23 cellular contexts compared by ENCODE assay signal in the genomic region with DNA sequence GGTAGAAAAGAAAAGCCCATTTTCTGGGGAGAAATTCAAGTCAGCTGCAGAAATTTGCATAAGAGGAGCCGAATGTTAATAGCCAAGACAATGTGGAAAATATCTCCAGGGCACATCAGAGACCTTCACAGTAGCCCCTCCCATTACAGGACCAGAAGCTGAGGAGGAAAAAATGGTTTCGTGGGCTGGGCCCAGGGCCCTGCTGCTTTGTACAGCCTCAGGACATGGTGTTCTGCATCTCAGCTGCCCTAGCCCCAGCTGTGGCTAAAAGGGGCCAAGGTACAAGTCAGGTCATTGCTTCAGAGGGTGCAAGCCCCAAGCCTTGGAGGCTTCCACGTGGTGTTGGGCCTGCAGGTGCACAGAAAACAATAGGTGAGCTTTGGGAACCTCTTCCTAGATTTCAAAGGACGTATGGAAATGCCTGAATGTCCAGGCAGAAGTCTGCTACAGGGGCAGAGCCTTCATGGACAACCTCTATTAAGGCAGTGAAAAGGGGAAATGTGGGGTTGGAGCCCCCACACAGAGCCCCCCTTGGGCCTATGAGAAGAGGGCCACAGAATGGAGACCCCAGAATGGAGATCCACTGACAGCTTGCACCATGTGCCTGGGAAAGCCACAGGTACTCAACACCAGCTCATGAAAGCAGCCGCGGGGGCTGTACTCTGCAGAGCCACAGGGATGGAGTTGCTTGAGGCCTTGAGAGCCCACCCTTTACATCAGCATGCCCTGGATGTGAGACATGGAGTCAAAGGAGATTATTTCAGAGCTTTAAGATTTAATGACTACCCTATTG.
DNase-seq lines count a peak whose midpoint lies in the region; ATAC-seq, FAIRE-seq and TF ChIP-seq lines count a peak whose summit lies in the region.
"Had no signal": no experiment of that assay in that cellular context is flagged by ENCODE, and none has a peak within 500 bp of the region (broad histone marks: within the 10 kb centered on the region; RNA-seq: fewer than 3 reads in every experiment).

No MANE protein-coding gene starts in this region.

- no peak overlapping the region for H2BK5ac ChIP-seq in H1 (ENCODE audit: low read depth, low read length)

- no peak overlapping the region for H4K5ac ChIP-seq in H1 (ENCODE audit: insufficient read length, low read depth, low read length)

- no peaks in the 10 kb centered on the region for H3K4me1 Mint-ChIP-seq in Caco-2 (ENCODE audit: low read depth, unreplicated experiment)

- H3K79me1 ChIP-seq in H1 (ENCODE audit: low read depth, low read length): no peaks in the 10 kb centered on the region

- no peak for TF ChIP-seq RAD21 in H1 (IDR thresholded peaks at IDR 0.05 in 1 of 2, conservative IDR thresholded peaks at IDR 0.05 in 1 of 2; ENCODE audit: low read depth in 2 of 2, low read length in 2 of 2)

- no peak overlapping the region for H3K14ac ChIP-seq in H1 (ENCODE audit: insufficient read length)

- no peaks in the 10 kb centered on the region for H3K79me2 ChIP-seq in H1 (ENCODE audit: control insufficient read depth in 1 of 2, insufficient read depth in 2 of 2, low read length in 2 of 2)

- no peak overlapping the region for H2BK15ac ChIP-seq in H1 (ENCODE audit: low read length)

- H3K27me3 ChIP-seq in Caco-2 (replicated peaks; ENCODE audit: control insufficient read depth, insufficient read depth, low read length): no peaks in the 10 kb centered on the region; the same call in 1 of the 2 replicates
- no peaks in the 10 kb centered on the region for H3K27me3 ChIP-seq in H1 (replicated peaks in 1 of 4; ENCODE audit: control insufficient read depth in 3 of 4, extremely low read depth in 1 of 4, insufficient read depth in 3 of 4, low read length in 3 of 4)
- H3K27me3 ChIP-seq in spleen (replicated peaks in 1 of 7): peaks cover 0 to 5% (median 0%) of the 10 kb centered on the region in 7 donors
- H3K27me3 ChIP-seq: BE2C had no signal

- H3K23me2 ChIP-seq in H1 (ENCODE audit: low read depth, low read length): no peaks in the 10 kb centered on the region

- no peak overlapping the region for H2BK120ac ChIP-seq in H1 (replicated peaks; ENCODE audit: low read depth, low read length)

- no peak for TF ChIP-seq EP300 in H1 (IDR thresholded peaks at IDR 0.05; ENCODE audit: borderline replicate concordance in 1 of 2, low read depth in 2 of 2, low read length in 2 of 2)

- BruUV-seq in Caco-2 (replicated peaks; lab: Mats Ljungman, UMichigan): no TSS peak

- no peak overlapping the region for H3K18ac ChIP-seq in H1 (ENCODE audit: extremely low read depth, low read length)

- CTCF ChIA-PET in Caco-2 (lab: Charles Lee) (no interaction called here), H1 (lab: Charles Lee; ENCODE audit: partially characterized antibody) (interaction anchor here (0.8 to 1.7 kb wide), 2 partner anchors 9 to 36 kb away, joined by 3 to 7 read pairs; no protein-coding TSS in a partner anchor)

- DNase-seq in activated CD8-positive, alpha-beta memory T cell treated with anti-CD3 and anti-CD28 coated beads, Interleukin-2, amount 50 U/mL, for 48 hours: peak; percentile 32
- no peak for DNase-seq in activated CD8-positive, alpha-beta memory T cell treated with anti-CD3 and anti-CD28 coated beads for 24 hours
- DNase-seq in Caco-2 (peak in 1 of 2 experiments; percentile 7), H1 (ENCODE audit: low read depth in 1 of 2, low spot score in 2 of 2) (no peak), spleen (peak; percentile 47), COR-L47 (lab: John Stamatoyannopoulos, UW) (no peak), hypothalamus (lab: John Stamatoyannopoulos, UW) (no peak)
- DNase-seq: BE2C, DMS53, EL, GOT3, KG1, MV-4-11, NCI-H1694 treated with DMSO at 0.1 percent for 48 hours, NCI-H2107, NCI-H2227 treated with DMSO at 0.1 percent for 48 hours, NCI-H524, NCI-H82 had no signal

- H3K9ac ChIP-seq in H1 (replicated peaks in 1 of 4; ENCODE audit: extremely low read depth in 1 of 4, low read depth in 3 of 4, low read length in 3 of 4): no peak overlapping the region

- H3K4ac ChIP-seq in H1 (replicated peaks; ENCODE audit: insufficient read length, low read depth, low read length): no peak overlapping the region

- H3K4me3 ChIP-seq in Caco-2 (ENCODE audit: low read depth, low read length) (no peak overlapping the region), H1 (ENCODE audit: extremely low read depth in 1 of 4, insufficient read depth in 2 of 4, low read depth in 3 of 4, low read length in 4 of 4) (no peak overlapping the region), spleen (no peak overlapping the region)
- H3K4me3 ChIP-seq: GM12878 had no signal

- no peak overlapping the region for H2BK12ac ChIP-seq in H1 (ENCODE audit: low read depth, low read length)

- ATAC-seq in HG02642 (IDR thresholded peaks at IDR 0.05; ENCODE audit: poor library complexity, unreplicated experiment): no peak
- ATAC-seq: GM12878 had no signal

- H3K27ac ChIP-seq in H1 (ENCODE audit: low read depth, low read length) (no peak overlapping the region), spleen (no peak overlapping the region)
- H3K27ac ChIP-seq: RWPE1 had no signal

- peaks cover 12% of the 10 kb centered on the region for H3K27me3 Mint-ChIP-seq in Caco-2 (ENCODE audit: insufficient read depth, unreplicated experiment)

- WGBS in H1 (ENCODE audit: extremely low coverage in 1 of 2, insufficient coverage in 1 of 2, insufficient read length in 1 of 2, insufficient replicate concordance in 2 of 2, low coverage in 1 of 2, low lambda C conversion rate in 2 of 2, missing lambda C conversion rate in 1 of 2), 2 experiments: 84% methylated on average over 6 of the region's 6 CpGs; no CpG with 5 or more reads in 1 of the 2 experiments
- WGBS in spleen, 5 donors: 83 to 96% (median 86%) methylated on average over 5 to 6 of the region's 6 CpGs

- no peaks in the 10 kb centered on the region for H3K4me1 ChIP-seq in Caco-2
- H3K4me1 ChIP-seq in H1 (replicated peaks in 1 of 4; ENCODE audit: control insufficient read depth in 3 of 4, insufficient read depth in 4 of 4, low read length in 3 of 4): peaks cover 0 to 2% (median under 1%) of the 10 kb centered on the region in 4 experiments; a peak in 3 of 7 replicates
- no peaks in the 10 kb centered on the region for H3K4me1 ChIP-seq in spleen

- H3K27ac Mint-ChIP-seq in Caco-2 (ENCODE audit: unreplicated experiment): peak overlapping the region; percentile 26
- H3K27ac Mint-ChIP-seq: CD4-positive, alpha-beta T cell had no signal

- TF ChIP-seq CTCF in Caco-2 (IDR thresholded peaks at IDR 0.05; ENCODE audit: insufficient read depth in 1 of 2, low read depth in 1 of 2, low read length in 1 of 2, severe bottlenecking in 1 of 2, unreplicated experiment in 1 of 2) (no peak), H1 (IDR thresholded peaks at IDR 0.05; ENCODE audit: control extremely low read depth in 1 of 3, insufficient read depth in 1 of 3, low read depth in 1 of 3, low read length in 3 of 3) (no peak), spleen (IDR thresholded peaks at IDR 0.05 in 8 of 11, conservative IDR thresholded peaks at IDR 0.05 in 3 of 11) (no peak)

- no peak overlapping the region; the same call in 1 of the 2 replicates for H4K8ac ChIP-seq in H1 (ENCODE audit: extremely low read depth, insufficient read depth, low read length)

- no peak overlapping the region for H3K56ac ChIP-seq in H1 (replicated peaks; ENCODE audit: insufficient read length, low read depth, low read length)

- no peaks in the 10 kb centered on the region for H4K20me1 ChIP-seq in H1 (replicated peaks in 1 of 2; ENCODE audit: control insufficient read depth in 1 of 2, insufficient read depth in 2 of 2, low read length in 2 of 2)

- no peak overlapping the region for H3K4me3 Mint-ChIP-seq in Caco-2 (ENCODE audit: unreplicated experiment)
- H3K4me3 Mint-ChIP-seq: CD4-positive, alpha-beta T cell had no signal

- H2AK5ac ChIP-seq in H1 (ENCODE audit: low read depth, low read length): no peak overlapping the region

- H3K36me3 ChIP-seq in Caco-2 (ENCODE audit: control insufficient read depth, insufficient read depth, low read length) (no peaks in the 10 kb centered on the region), H1 (ENCODE audit: control insufficient read depth in 2 of 4, insufficient read depth in 4 of 4, low read length in 3 of 4) (no peaks in the 10 kb centered on the region), spleen (no peaks in the 10 kb centered on the region)
- H3K36me3 ChIP-seq: BE2C had no signal

- H4K91ac ChIP-seq in H1 (replicated peaks; ENCODE audit: insufficient read length, low read length): no peak overlapping the region

- intact Hi-C loops in Caco-2 (cut with micrococcal nuclease; ENCODE audit: unreplicated experiment) (no loop called here), spleen (cut with DNase I; ENCODE audit: low total_unique reads) (no loop called here)

- no peaks in the 10 kb centered on the region for H3K9me3 ChIP-seq in Caco-2
- peaks cover 3 to 9% of the 10 kb centered on the region in 2 experiments; a peak in 3 of 4 replicates for H3K9me3 ChIP-seq in H1 (ENCODE audit: insufficient read depth in 2 of 2, low read depth in 1 of 2, low read length in 1 of 2)
- peaks cover 0 to 14% (median 10%) of the 10 kb centered on the region in 8 donors for H3K9me3 ChIP-seq in spleen
- H3K9me3 ChIP-seq: BE2C had no signal

- POLR2A ChIA-PET in Caco-2 (lab: Charles Lee): no interaction called here
- POLR2A ChIA-PET in H1 (lab: Charles Lee; ENCODE audit: partially characterized antibody): interaction anchor here (1.1 kb wide), 1 partner anchor 23 kb away, joined by 3 read pairs; no protein-coding TSS in a partner anchor

- H2BK20ac ChIP-seq in H1 (ENCODE audit: low read length): 0 out of 2 replicates have a peak overlapping the region, but pooled peaks have one; percentile 56

- H3K4me2 ChIP-seq in H1 (ENCODE audit: insufficient read depth in 1 of 2, low read depth in 2 of 2, low read length in 2 of 2): no peak overlapping the region

- H3K36me3 Mint-ChIP-seq in Caco-2 (ENCODE audit: insufficient read depth, unreplicated experiment): no peaks in the 10 kb centered on the region

- H3K9me3 Mint-ChIP-seq in Caco-2 (ENCODE audit: unreplicated experiment): peaks cover 10% of the 10 kb centered on the region
- H3K9me3 Mint-ChIP-seq: CD4-positive, alpha-beta T cell had no signal

- no peak for TF ChIP-seq POLR2A in H1 (IDR thresholded peaks at IDR 0.05; ENCODE audit: control extremely low read depth in 1 of 2, low read depth in 2 of 2, low read length in 2 of 2)
- no peak for TF ChIP-seq POLR2A in spleen (IDR thresholded peaks at IDR 0.05)

- H3K23ac ChIP-seq in H1 (ENCODE audit: insufficient read length): no peak overlapping the region

- FAIRE-seq in H1 (lab: Jason Lieb, UNC): no peak
- FAIRE-seq: A204.1, GM12878 had no signal

- H2AFZ ChIP-seq in H1 (ENCODE audit: low read length): no peak overlapping the region

TF ChIP-seq in H1, 55 proteins besides CTCF, POLR2A, EP300 and RAD21 (continues in another document):
- no peak for TF ChIP-seq JUN (IDR thresholded peaks at IDR 0.05; ENCODE audit: low read depth, low read length)
- TF ChIP-seq, protein P1, sequence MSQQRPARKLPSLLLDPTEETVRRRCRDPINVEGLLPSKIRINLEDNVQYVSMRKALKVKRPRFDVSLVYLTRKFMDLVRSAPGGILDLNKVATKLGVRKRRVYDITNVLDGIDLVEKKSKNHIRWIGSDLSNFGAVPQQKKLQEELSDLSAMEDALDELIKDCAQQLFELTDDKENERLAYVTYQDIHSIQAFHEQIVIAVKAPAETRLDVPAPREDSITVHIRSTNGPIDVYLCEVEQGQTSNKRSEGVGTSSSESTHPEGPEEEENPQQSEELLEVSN (IDR thresholded peaks at IDR 0.05): no peak
- no peak for TF ChIP-seq KDM4A (IDR thresholded peaks at IDR 0.05; ENCODE audit: low read depth, low read length, severe bottlenecking)

Comparison
In these comparisons a context has a peak if more than half of its experiments do, and no peak if none do; other contexts are left out.
1. DNase-seq: peak in activated CD8-positive, alpha-beta memory T cell treated with anti-CD3 and anti-CD28 coated beads, Interleukin-2, amount 50 U/mL, for 48 hours (single experiment) and spleen (single experiment); none in activated CD8-positive, alpha-beta memory T cell treated with anti-CD3 and anti-CD28 coated beads for 24 hours (single experiment), H1 (0 of 2), COR-L47 (single experiment) and hypothalamus (0 of 51).